ENCODE assay signal across 8 cellular contexts in genomic region chr3:159911011-159911663, GRCh38.
A peak's percentile ranks its signal among the peaks of the same experiment; 100 is the strongest.
DNase-seq lines count a peak whose midpoint lies in the region; ATAC-seq and TF ChIP-seq lines count a peak whose summit lies in the region.

No MANE protein-coding gene starts in this region.

- H3K27me3 ChIP-seq in muscle layer of duodenum (ENCODE audit: low read depth, low read length), result no peaks in the 10 kb centered on the region

- POLR2A ChIA-PET in activated B cell treated with CpG ODN at 0.5 μM for 24 hours (lab: Charles Lee), result interaction anchor here (0.7 kb wide), 1 partner anchor 489 kb away, joined by 3 read pairs; no protein-coding TSS in a partner anchor

- peak overlapping the region; percentile 82 for H3K4me3 Mint-ChIP-seq in activated B cell treated with CpG ODN at 0.5 μM for 24 hours
- H3K4me3 Mint-ChIP-seq in mesothelial cell of epicardium, result no peak overlapping the region

- TF ChIP-seq CTCF in activated B cell treated with CpG ODN at 0.5 μM for 24 hours (IDR thresholded peaks at IDR 0.05) (no peak), mesothelial cell of epicardium (IDR thresholded peaks at IDR 0.05; ENCODE audit: unreplicated experiment) (no peak)

- no peaks in the 10 kb centered on the region for H3K9me3 ChIP-seq in muscle layer of duodenum (ENCODE audit: control insufficient read depth in 1 of 2, low read length in 2 of 2)

- H3K27ac Mint-ChIP-seq in activated B cell treated with CpG ODN at 0.5 μM for 24 hours (peak overlapping the region; percentile 79), mesothelial cell of epicardium (no peak overlapping the region)

- CTCF ChIA-PET in activated B cell treated with CpG ODN at 0.5 μM for 24 hours (lab: Charles Lee), result interaction anchor here (0.6 to 2.4 kb wide), 2 partner anchors 26 to 128 kb away, joined by 4 to 6 read pairs; no protein-coding TSS in a partner anchor

- H3K4me1 Mint-ChIP-seq in activated B cell treated with CpG ODN at 0.5 μM for 24 hours (peaks cover 17% of the 10 kb centered on the region), mesothelial cell of epicardium (peaks cover 4% of the 10 kb centered on the region)

- ATAC-seq in GM18861 (IDR thresholded peaks at IDR 0.05; ENCODE audit: unreplicated experiment), result peak; percentile 82
- ATAC-seq in HG02759 (IDR thresholded peaks at IDR 0.05; ENCODE audit: unreplicated experiment), result peak; percentile 77
- no peak for ATAC-seq in activated B cell treated with CpG ODN at 0.5 μM for 24 hours (ENCODE audit: low read depth)

- peak overlapping the region; percentile 47 to 56 for H3K4me3 ChIP-seq in muscle layer of duodenum (ENCODE audit: low read depth in 1 of 2, low read length in 2 of 2)

- H3K36me3 ChIP-seq in muscle layer of duodenum (ENCODE audit: control insufficient read depth in 1 of 2, insufficient read depth in 2 of 2, low read length in 2 of 2), result no peaks in the 10 kb centered on the region

- intact Hi-C loops in activated B cell treated with CpG ODN at 0.5 μM for 24 hours (cut with micrococcal nuclease), result no loop called here

- H3K27ac ChIP-seq in muscle layer of duodenum (ENCODE audit: low read length), result peak overlapping the region; percentile 37

- H3K27me3 Mint-ChIP-seq in activated B cell treated with CpG ODN at 0.5 μM for 24 hours (no peaks in the 10 kb centered on the region), mesothelial cell of epicardium (ENCODE audit: low read depth) (no peaks in the 10 kb centered on the region)

- H3K36me3 Mint-ChIP-seq in activated B cell treated with CpG ODN at 0.5 μM for 24 hours (ENCODE audit: low read depth) (no peaks in the 10 kb centered on the region), mesothelial cell of epicardium (no peaks in the 10 kb centered on the region)

- H3K9me3 Mint-ChIP-seq in activated B cell treated with CpG ODN at 0.5 μM for 24 hours, result no peaks in the 10 kb centered on the region
- no peaks in the 10 kb centered on the region for H3K9me3 Mint-ChIP-seq in mesothelial cell of epicardium

- H3K4me1 ChIP-seq in muscle layer of duodenum (ENCODE audit: control insufficient read depth in 1 of 2, insufficient read depth in 2 of 2, low read length in 2 of 2), result peaks cover 0 to 3% of the 10 kb centered on the region in 2 donors

- DNase-seq in activated B cell treated with CpG ODN at 0.5 μM for 24 hours, result no peak
- no peak for DNase-seq in kidney glomerular epithelial cell (lab: John Stamatoyannopoulos, UW)
- no peak for DNase-seq in NCI-H526 (lab: John Stamatoyannopoulos, UW)
- no peak for DNase-seq in NCI-H128 (lab: John Stamatoyannopoulos, UW; ENCODE audit: unreplicated experiment)
- no peak for DNase-seq in mesothelial cell of epicardium (ENCODE audit: low spot score in 2 of 2, unreplicated experiment in 2 of 2)
